In the genomic region with DNA sequence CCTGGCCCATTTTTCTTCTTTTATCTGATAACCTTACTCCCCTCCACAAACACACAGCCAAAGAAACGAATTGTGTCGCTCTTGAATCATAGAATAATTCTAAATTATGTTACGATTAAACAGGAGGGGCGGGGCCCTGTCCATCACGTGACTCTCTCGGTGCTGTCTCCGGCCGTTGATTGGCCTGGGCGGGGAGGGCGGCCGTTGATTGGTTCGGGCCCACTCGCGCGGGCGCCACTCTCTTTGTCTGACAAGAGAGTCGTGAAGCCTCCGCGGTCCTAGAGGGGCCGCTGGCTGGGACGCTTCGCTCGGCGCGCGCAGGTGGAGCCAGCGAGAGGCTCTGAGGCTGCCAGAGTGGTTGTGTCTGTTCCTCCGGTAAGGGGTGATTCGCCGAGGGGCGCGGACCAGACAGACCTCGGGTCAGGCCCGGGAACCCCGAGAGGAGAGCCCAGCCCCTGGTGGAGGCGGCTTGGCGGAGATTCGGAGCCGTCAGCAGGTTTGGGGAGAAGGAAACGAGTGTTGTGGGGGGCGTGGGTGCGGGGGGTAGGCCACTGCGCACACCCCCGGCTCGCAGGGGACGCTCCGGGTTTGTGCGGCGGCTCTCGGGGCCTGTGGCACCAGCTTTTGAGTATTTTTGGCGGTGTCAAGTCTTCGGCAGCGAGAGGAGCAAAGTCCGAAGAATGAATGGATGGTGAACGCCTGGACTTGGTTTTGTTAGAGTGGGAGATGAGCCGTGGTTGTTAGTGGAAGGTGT, we compare ENCODE assay signal across 1 cellular context.
TF ChIP-seq lines count a peak whose summit lies in the region.

A gene (plus strand): TSS at position 330 of the 754 bp plus-strand sequence. CDS start 3,567 bp downstream, outside the sequence.

TF ChIP-seq in HEK293, 187 proteins besides CTCF, POLR2A, EP300 and RAD21 (continued from another document and continues in another):
- TF ChIP-seq ZNF792 (tag by site-specific recombination; IDR thresholded peaks at IDR 0.05), result 0 out of 2 replicates have a peak, but pooled peaks have one; percentile 58
- peak; percentile 92 for TF ChIP-seq ZBTB17 (tag by site-specific recombination; IDR thresholded peaks at IDR 0.05)
- TF ChIP-seq, protein P1, sequence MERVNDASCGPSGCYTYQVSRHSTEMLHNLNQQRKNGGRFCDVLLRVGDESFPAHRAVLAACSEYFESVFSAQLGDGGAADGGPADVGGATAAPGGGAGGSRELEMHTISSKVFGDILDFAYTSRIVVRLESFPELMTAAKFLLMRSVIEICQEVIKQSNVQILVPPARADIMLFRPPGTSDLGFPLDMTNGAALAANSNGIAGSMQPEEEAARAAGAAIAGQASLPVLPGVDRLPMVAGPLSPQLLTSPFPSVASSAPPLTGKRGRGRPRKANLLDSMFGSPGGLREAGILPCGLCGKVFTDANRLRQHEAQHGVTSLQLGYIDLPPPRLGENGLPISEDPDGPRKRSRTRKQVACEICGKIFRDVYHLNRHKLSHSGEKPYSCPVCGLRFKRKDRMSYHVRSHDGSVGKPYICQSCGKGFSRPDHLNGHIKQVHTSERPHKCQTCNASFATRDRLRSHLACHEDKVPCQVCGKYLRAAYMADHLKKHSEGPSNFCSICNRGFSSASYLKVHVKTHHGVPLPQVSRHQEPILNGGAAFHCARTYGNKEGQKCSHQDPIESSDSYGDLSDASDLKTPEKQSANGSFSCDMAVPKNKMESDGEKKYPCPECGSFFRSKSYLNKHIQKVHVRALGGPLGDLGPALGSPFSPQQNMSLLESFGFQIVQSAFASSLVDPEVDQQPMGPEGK (tag by site-specific recombination; IDR thresholded peaks at IDR 0.05), result peak; percentile 91
- peak; percentile 48; the same call in 1 of the 2 replicates for TF ChIP-seq YY2 (tag by site-specific recombination; IDR thresholded peaks at IDR 0.05)
- TF ChIP-seq ZNF391 (tag by site-specific recombination; IDR thresholded peaks at IDR 0.05; ENCODE audit: borderline replicate concordance, low read depth), result no peak; the same call in 1 of the 2 replicates
- TF ChIP-seq, protein P2, sequence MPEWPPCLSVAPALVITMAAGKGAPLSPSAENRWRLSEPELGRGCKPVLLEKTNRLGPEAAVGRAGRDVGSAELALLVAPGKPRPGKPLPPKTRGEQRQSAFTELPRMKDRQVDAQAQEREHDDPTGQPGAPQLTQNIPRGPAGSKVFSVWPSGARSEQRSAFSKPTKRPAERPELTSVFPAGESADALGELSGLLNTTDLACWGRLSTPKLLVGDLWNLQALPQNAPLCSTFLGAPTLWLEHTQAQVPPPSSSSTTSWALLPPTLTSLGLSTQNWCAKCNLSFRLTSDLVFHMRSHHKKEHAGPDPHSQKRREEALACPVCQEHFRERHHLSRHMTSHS (tag by site-specific recombination; IDR thresholded peaks at IDR 0.05), result no peak
- TF ChIP-seq, protein P3, sequence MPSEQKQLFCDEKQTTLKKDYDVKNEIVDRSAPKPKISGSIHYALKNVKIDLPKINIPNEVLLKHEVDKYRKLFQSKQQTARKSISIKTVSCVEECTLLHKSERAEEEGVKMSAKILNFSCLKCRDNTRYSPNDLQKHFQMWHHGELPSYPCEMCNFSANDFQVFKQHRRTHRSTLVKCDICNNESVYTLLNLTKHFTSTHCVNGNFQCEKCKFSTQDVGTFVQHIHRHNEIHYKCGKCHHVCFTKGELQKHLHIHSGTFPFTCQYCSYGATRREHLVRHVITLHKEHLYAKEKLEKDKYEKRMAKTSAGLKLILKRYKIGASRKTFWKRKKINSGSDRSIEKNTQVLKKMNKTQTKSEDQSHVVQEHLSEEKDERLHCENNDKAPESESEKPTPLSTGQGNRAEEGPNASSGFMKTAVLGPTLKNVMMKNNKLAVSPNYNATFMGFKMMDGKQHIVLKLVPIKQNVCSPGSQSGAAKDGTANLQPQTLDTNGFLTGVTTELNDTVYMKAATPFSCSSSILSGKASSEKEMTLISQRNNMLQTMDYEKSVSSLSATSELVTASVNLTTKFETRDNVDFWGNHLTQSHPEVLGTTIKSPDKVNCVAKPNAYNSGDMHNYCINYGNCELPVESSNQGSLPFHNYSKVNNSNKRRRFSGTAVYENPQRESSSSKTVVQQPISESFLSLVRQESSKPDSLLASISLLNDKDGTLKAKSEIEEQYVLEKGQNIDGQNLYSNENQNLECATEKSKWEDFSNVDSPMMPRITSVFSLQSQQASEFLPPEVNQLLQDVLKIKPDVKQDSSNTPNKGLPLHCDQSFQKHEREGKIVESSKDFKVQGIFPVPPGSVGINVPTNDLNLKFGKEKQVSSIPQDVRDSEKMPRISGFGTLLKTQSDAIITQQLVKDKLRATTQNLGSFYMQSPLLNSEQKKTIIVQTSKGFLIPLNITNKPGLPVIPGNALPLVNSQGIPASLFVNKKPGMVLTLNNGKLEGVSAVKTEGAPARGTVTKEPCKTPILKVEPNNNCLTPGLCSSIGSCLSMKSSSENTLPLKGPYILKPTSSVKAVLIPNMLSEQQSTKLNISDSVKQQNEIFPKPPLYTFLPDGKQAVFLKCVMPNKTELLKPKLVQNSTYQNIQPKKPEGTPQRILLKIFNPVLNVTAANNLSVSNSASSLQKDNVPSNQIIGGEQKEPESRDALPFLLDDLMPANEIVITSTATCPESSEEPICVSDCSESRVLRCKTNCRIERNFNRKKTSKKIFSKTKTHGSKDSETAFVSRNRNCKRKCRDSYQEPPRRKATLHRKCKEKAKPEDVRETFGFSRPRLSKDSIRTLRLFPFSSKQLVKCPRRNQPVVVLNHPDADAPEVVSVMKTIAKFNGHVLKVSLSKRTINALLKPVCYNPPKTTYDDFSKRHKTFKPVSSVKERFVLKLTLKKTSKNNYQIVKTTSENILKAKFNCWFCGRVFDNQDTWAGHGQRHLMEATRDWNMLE (tag by site-specific recombination; conservative IDR thresholded peaks at IDR 0.05; ENCODE audit: low read depth), result peak; percentile 33; the same call in 1 of the 2 replicates
- TF ChIP-seq ZBTB20 (tag by site-specific recombination; IDR thresholded peaks at IDR 0.05), result peak; percentile 59; the same call in 1 of the 2 replicates
- TF ChIP-seq ZFP37 (tag by site-specific recombination; IDR thresholded peaks at IDR 0.05), result peak; percentile 63; the same call in 1 of the 2 replicates
- no peak for TF ChIP-seq ZNF707 (tag by site-specific recombination; IDR thresholded peaks at IDR 0.05)
- TF ChIP-seq ZNF157 (tag by site-specific recombination; IDR thresholded peaks at IDR 0.05), result no peak
- TF ChIP-seq ZNF664 (tag by site-specific recombination; IDR thresholded peaks at IDR 0.05), result no peak
- TF ChIP-seq ZNF112 (tag by site-specific recombination; IDR thresholded peaks at IDR 0.05), result no peak
- TF ChIP-seq, protein P4, sequence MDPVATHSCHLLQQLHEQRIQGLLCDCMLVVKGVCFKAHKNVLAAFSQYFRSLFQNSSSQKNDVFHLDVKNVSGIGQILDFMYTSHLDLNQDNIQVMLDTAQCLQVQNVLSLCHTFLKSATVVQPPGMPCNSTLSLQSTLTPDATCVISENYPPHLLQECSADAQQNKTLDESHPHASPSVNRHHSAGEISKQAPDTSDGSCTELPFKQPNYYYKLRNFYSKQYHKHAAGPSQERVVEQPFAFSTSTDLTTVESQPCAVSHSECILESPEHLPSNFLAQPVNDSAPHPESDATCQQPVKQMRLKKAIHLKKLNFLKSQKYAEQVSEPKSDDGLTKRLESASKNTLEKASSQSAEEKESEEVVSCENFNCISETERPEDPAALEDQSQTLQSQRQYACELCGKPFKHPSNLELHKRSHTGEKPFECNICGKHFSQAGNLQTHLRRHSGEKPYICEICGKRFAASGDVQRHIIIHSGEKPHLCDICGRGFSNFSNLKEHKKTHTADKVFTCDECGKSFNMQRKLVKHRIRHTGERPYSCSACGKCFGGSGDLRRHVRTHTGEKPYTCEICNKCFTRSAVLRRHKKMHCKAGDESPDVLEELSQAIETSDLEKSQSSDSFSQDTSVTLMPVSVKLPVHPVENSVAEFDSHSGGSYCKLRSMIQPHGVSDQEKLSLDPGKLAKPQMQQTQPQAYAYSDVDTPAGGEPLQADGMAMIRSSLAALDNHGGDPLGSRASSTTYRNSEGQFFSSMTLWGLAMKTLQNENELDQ (tag by site-specific recombination; IDR thresholded peaks at IDR 0.05; ENCODE audit: low read depth), result no peak
- TF ChIP-seq ZNF133 (tag by site-specific recombination; IDR thresholded peaks at IDR 0.05), result no peak
- TF ChIP-seq ZNF169 (tag by site-specific recombination; IDR thresholded peaks at IDR 0.05), result 0 out of 2 replicates have a peak, but pooled peaks have one; percentile 49
- TF ChIP-seq, protein P5, sequence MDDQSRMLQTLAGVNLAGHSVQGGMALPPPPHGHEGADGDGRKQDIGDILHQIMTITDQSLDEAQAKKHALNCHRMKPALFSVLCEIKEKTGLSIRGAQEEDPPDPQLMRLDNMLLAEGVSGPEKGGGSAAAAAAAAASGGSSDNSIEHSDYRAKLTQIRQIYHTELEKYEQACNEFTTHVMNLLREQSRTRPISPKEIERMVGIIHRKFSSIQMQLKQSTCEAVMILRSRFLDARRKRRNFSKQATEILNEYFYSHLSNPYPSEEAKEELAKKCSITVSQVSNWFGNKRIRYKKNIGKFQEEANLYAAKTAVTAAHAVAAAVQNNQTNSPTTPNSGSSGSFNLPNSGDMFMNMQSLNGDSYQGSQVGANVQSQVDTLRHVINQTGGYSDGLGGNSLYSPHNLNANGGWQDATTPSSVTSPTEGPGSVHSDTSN (CRISPR knock-in tag; IDR thresholded peaks at IDR 0.05), result no peak
- TF ChIP-seq ZNF677 (tag by site-specific recombination; IDR thresholded peaks at IDR 0.05), result no peak
- TF ChIP-seq, protein P6, sequence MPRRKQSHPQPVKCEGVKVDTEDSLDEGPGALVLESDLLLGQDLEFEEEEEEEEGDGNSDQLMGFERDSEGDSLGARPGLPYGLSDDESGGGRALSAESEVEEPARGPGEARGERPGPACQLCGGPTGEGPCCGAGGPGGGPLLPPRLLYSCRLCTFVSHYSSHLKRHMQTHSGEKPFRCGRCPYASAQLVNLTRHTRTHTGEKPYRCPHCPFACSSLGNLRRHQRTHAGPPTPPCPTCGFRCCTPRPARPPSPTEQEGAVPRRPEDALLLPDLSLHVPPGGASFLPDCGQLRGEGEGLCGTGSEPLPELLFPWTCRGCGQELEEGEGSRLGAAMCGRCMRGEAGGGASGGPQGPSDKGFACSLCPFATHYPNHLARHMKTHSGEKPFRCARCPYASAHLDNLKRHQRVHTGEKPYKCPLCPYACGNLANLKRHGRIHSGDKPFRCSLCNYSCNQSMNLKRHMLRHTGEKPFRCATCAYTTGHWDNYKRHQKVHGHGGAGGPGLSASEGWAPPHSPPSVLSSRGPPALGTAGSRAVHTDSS (tag by site-specific recombination; IDR thresholded peaks at IDR 0.05), result no peak
- TF ChIP-seq SP3 (tag by site-specific recombination; IDR thresholded peaks at IDR 0.05), result peak; percentile 66
- no peak for TF ChIP-seq ZNF621 (tag by site-specific recombination; IDR thresholded peaks at IDR 0.05)
- TF ChIP-seq ZNF561 (tag by site-specific recombination; IDR thresholded peaks at IDR 0.05; ENCODE audit: borderline replicate concordance), result no peak; the same call in 1 of the 2 replicates
- TF ChIP-seq, protein P7, sequence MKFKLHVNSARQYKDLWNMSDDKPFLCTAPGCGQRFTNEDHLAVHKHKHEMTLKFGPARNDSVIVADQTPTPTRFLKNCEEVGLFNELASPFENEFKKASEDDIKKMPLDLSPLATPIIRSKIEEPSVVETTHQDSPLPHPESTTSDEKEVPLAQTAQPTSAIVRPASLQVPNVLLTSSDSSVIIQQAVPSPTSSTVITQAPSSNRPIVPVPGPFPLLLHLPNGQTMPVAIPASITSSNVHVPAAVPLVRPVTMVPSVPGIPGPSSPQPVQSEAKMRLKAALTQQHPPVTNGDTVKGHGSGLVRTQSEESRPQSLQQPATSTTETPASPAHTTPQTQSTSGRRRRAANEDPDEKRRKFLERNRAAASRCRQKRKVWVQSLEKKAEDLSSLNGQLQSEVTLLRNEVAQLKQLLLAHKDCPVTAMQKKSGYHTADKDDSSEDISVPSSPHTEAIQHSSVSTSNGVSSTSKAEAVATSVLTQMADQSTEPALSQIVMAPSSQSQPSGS (tag by site-specific recombination; IDR thresholded peaks at IDR 0.05; ENCODE audit: low read depth), result no peak
- no peak for TF ChIP-seq ZNF596 (tag by site-specific recombination; IDR thresholded peaks at IDR 0.05)
- TF ChIP-seq, protein P8, sequence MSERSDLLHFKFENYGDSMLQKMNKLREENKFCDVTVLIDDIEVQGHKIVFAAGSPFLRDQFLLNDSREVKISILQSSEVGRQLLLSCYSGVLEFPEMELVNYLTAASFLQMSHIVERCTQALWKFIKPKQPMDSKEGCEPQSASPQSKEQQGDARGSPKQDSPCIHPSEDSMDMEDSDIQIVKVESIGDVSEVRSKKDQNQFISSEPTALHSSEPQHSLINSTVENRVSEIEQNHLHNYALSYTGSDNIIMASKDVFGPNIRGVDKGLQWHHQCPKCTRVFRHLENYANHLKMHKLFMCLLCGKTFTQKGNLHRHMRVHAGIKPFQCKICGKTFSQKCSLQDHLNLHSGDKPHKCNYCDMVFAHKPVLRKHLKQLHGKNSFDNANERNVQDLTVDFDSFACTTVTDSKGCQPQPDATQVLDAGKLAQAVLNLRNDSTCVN (tag by site-specific recombination; optimal IDR thresholded peaks at IDR 0.05), result peak; percentile 76
- TF ChIP-seq, protein P9, sequence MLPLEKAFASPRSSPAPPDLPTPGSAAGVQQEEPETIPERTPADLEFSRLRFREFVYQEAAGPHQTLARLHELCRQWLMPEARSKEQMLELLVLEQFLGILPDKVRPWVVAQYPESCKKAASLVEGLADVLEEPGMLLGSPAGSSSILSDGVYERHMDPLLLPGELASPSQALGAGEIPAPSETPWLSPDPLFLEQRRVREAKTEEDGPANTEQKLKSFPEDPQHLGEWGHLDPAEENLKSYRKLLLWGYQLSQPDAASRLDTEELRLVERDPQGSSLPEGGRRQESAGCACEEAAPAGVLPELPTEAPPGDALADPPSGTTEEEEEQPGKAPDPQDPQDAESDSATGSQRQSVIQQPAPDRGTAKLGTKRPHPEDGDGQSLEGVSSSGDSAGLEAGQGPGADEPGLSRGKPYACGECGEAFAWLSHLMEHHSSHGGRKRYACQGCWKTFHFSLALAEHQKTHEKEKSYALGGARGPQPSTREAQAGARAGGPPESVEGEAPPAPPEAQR (tag by site-specific recombination; IDR thresholded peaks at IDR 0.05), result no peak
- TF ChIP-seq ZNF394 (tag by site-specific recombination; IDR thresholded peaks at IDR 0.05; ENCODE audit: borderline replicate concordance), result 0 out of 2 replicates have a peak, but pooled peaks have one; percentile 24
- TF ChIP-seq, protein P10, sequence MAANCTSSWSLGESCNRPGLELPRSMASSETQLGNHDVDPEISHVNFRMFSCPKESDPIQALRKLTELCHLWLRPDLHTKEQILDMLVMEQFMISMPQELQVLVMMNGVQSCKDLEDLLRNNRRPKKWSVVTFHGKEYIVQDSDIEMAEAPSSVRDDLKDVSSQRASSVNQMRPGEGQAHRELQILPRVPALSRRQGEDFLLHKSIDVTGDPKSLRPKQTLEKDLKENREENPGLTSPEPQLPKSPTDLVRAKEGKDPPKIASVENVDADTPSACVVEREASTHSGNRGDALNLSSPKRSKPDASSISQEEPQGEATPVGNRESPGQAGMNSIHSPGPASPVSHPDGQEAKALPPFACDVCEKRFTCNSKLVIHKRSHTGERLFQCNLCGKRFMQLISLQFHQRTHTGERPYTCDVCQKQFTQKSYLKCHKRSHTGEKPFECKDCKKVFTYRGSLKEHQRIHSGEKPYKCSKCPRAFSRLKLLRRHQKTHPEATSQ (tag by site-specific recombination; IDR thresholded peaks at IDR 0.05), result 0 out of 2 replicates have a peak, but pooled peaks have one; percentile 23
- peak; percentile 72 for TF ChIP-seq SP7 (tag by site-specific recombination; IDR thresholded peaks at IDR 0.05)
- peak; percentile 71; the same call in 1 of the 2 replicates for TF ChIP-seq KLF8 (tag by site-specific recombination; IDR thresholded peaks at IDR 0.05)
- TF ChIP-seq ZNF76 (tag by site-specific recombination; IDR thresholded peaks at IDR 0.05; ENCODE audit: borderline replicate concordance, low read depth), result 0 out of 2 replicates have a peak, but pooled peaks have one; percentile 49
- TF ChIP-seq ZNF830 (tag by site-specific recombination; IDR thresholded peaks at IDR 0.05; ENCODE audit: low read depth), result no peak
- 0 out of 2 replicates have a peak, but pooled peaks have one; percentile 58 for TF ChIP-seq ZNF341 (tag by site-specific recombination; IDR thresholded peaks at IDR 0.05; ENCODE audit: low read depth)
- no peak for TF ChIP-seq ZNF266 (tag by site-specific recombination; IDR thresholded peaks at IDR 0.05; ENCODE audit: low read depth)
